In the genomic region with DNA sequence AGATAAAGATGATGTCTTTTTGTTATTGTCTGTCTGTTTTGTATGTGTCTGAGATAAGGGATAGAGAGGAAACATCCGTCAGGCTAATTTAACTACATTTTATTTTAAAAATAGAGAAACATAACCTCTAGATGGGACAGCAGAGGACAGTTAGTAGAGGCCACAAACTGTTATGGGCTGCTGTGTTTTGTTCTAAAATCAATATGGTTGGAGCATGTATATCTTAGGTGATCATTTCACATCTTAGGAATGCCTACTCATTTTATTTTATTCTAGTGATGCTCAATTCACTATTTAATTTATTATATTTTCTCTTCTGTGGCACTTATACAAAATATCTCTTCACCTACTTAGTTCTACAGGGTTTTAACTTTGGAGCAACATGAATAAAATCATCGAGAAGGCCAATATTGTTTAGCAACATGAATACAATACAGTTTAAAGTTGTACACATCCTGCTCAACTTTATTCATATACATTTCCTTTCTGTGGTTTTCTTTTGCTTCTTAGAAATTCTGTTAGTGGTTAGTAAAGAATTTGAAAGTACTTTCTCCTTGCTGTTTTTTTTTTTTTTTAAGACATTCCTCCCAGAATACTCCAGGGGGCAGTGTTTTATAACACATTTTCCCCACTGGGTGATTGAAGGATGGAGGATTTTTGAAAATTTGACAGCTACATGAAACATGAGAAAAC, we compare ENCODE assay signal across 8 cellular contexts.
DNase-seq lines count a peak whose midpoint lies in the region; ATAC-seq, FAIRE-seq and TF ChIP-seq lines count a peak whose summit lies in the region.

No MANE protein-coding gene starts in this region.

- no peaks in the 10 kb centered on the region for H3K4me1 ChIP-seq in vagina

- no peak overlapping the region for H3K4me3 ChIP-seq in bronchial epithelial cell (ENCODE audit: low read depth, low read length)
- no peak overlapping the region for H3K4me3 ChIP-seq in vagina

- H3K27me3 ChIP-seq in bronchial epithelial cell (ENCODE audit: control insufficient read depth, insufficient read depth, low read length) (no peaks in the 10 kb centered on the region), vagina (no peaks in the 10 kb centered on the region)

- TF ChIP-seq POLR2A in vagina (IDR thresholded peaks at IDR 0.05), result no peak

- FAIRE-seq in bronchial epithelial cell (lab: Jason Lieb, UNC), result no peak

- H3K9me3 ChIP-seq in vagina, result no peaks in the 10 kb centered on the region

- DNase-seq in NCI-H82 (lab: John Stamatoyannopoulos, UW) (peak; percentile 48), NCI-H82 treated with DMSO at 0.1 percent for 48 hours (lab: John Stamatoyannopoulos, UW; ENCODE audit: unreplicated experiment) (no peak), NCI-H2171 (lab: John Stamatoyannopoulos, UW) (peak; percentile 32), bronchial epithelial cell (ENCODE audit: low read depth) (peak; percentile 46), myocyte (ENCODE audit: low read depth) (peak; percentile 74), vagina (ENCODE audit: extremely low spot score in 2 of 2) (no peak)
- no peak for DNase-seq in activated CD4-positive, CD25-positive, alpha-beta regulatory T cell (lab: John Stamatoyannopoulos, UW)

- no peak overlapping the region for H3K27ac ChIP-seq in vagina

- intact Hi-C loops in vagina (cut with DNase I), result no loop called here

- peak; percentile 38 for TF ChIP-seq CTCF in bronchial epithelial cell (IDR thresholded peaks at IDR 0.05; ENCODE audit: insufficient read depth, low read length, severe bottlenecking)
- peak in 1 of 3 experiments; percentile 43 for TF ChIP-seq CTCF in vagina (IDR thresholded peaks at IDR 0.05)

- H3K36me3 ChIP-seq in bronchial epithelial cell (ENCODE audit: control insufficient read depth, insufficient read depth, low read length), result no peaks in the 10 kb centered on the region
- H3K36me3 ChIP-seq in vagina, result no peaks in the 10 kb centered on the region

- peak; percentile 68 for ATAC-seq in GM21526 (IDR thresholded peaks at IDR 0.05; ENCODE audit: low FRiP score, unreplicated experiment)

Comparison
In these comparisons a context has a peak if more than half of its experiments do, and no peak if none do; other contexts are left out.
1. DNase-seq: peak in NCI-H82 (single experiment), NCI-H2171 (single experiment), bronchial epithelial cell (single experiment) and myocyte (single experiment); none in NCI-H82 treated with DMSO at 0.1 percent for 48 hours (single experiment), vagina (0 of 2) and activated CD4-positive, CD25-positive, alpha-beta regulatory T cell (0 of 4).